ENCODE assay signal across 22 cellular contexts in genomic region chr13:99276706-99277105, GRCh38. TPM values are rescaled to one million over a fixed set of nuclear protein-coding genes. Genes with fewer than 3 reads are reported as not detected.
DNase-seq lines count a peak whose midpoint lies in the region; ATAC-seq and TF ChIP-seq lines count a peak whose summit lies in the region.
"Had no signal": no experiment of that assay in that cellular context is flagged by ENCODE, and none has a peak within 500 bp of the region (broad histone marks: within the 10 kb centered on the region; RNA-seq: fewer than 3 reads in every experiment).

No MANE protein-coding gene starts in this region.

- no peaks in the 10 kb centered on the region for H3K27me3 ChIP-seq in lower lobe of right lung (ENCODE audit: low read depth)
- no peaks in the 10 kb centered on the region for H3K27me3 ChIP-seq in gastroesophageal sphincter
- H3K27me3 ChIP-seq: ovary, sigmoid colon, testis had no signal

- DNase-seq in CD14-positive monocyte (ENCODE audit: low spot score) (no peak), lower lobe of right lung (no peak), omental fat pad (ENCODE audit: low spot score) (no peak), pons (ENCODE audit: low spot score) (no peak)
- DNase-seq: activated effector memory CD4-positive, alpha-beta T cell treated with anti-CD3 and anti-CD28 coated beads, Interleukin-2, amount 50 U/mL, for 16 hours; aorta; left colon; NCI-H1105 treated with DMSO at 0.1 percent for 48 hours; NCI-H748 treated with DMSO at 0.1 percent for 48 hours; ovary; sigmoid colon; T-helper 1 cell; testis had no signal

- TF ChIP-seq CTCF in CD14-positive monocyte (IDR thresholded peaks at IDR 0.05) = peak; percentile 27
- TF ChIP-seq CTCF in GM12872 (IDR thresholded peaks at IDR 0.05; ENCODE audit: insufficient read depth, low read depth, low read length) = peak; percentile 19; the same call in 1 of the 3 replicates
- TF ChIP-seq CTCF in lower lobe of right lung (IDR thresholded peaks at IDR 0.05) = peak; percentile 10
- TF ChIP-seq CTCF in omental fat pad (IDR thresholded peaks at IDR 0.05) = no peak
- no peak for TF ChIP-seq CTCF in gastroesophageal sphincter (IDR thresholded peaks at IDR 0.05)

- peaks cover 60 to 65% of the 10 kb centered on the region in 2 donors for H3K36me3 Mint-ChIP-seq in CD14-positive monocyte
- peaks cover 67% of the 10 kb centered on the region for H3K36me3 Mint-ChIP-seq in activated T-helper 17 cell treated with anti-CD3 and anti-CD28 coated beads, Interleukin-2, amount 50 U/mL, for 72 hours (ENCODE audit: low read depth)

- H3K4me1 ChIP-seq in lower lobe of right lung = peaks cover 22% of the 10 kb centered on the region
- peaks cover 2 to 24% (median 2%) of the 10 kb centered on the region in 3 donors for H3K4me1 ChIP-seq in gastroesophageal sphincter

- H3K9me3 ChIP-seq in lower lobe of right lung = peaks cover 6% of the 10 kb centered on the region
- H3K9me3 ChIP-seq in gastroesophageal sphincter = no peaks in the 10 kb centered on the region
- H3K9me3 ChIP-seq: ovary, testis had no signal

- H3K4me3 ChIP-seq in lower lobe of right lung (no peak overlapping the region), gastroesophageal sphincter (no peak overlapping the region)
- H3K4me3 ChIP-seq: ovary, sigmoid colon, testis had no signal

- intact Hi-C loops in CD14-positive monocyte (cut with micrococcal nuclease) (no loop called here), lower lobe of right lung (cut with DNase I) (no loop called here)

- H3K27ac ChIP-seq in lower lobe of right lung (no peak overlapping the region), gastroesophageal sphincter (no peak overlapping the region)
- H3K27ac ChIP-seq: KMS-11, ovary, testis had no signal

- no peak for TF ChIP-seq EP300 in gastroesophageal sphincter (IDR thresholded peaks at IDR 0.05)

- peaks cover 0 to 2% (median 0%) of the 10 kb centered on the region in 3 donors for H3K27me3 Mint-ChIP-seq in CD14-positive monocyte (ENCODE audit: low read depth in 3 of 3)
- H3K27me3 Mint-ChIP-seq in activated T-helper 17 cell treated with anti-CD3 and anti-CD28 coated beads, Interleukin-2, amount 50 U/mL, for 72 hours = no peaks in the 10 kb centered on the region

- H3K4me3 Mint-ChIP-seq in CD14-positive monocyte = no peak overlapping the region
- H3K4me3 Mint-ChIP-seq in activated T-helper 17 cell treated with anti-CD3 and anti-CD28 coated beads, Interleukin-2, amount 50 U/mL, for 72 hours = peak overlapping the region; percentile 45

- no peak for TF ChIP-seq POLR2A in gastroesophageal sphincter (IDR thresholded peaks at IDR 0.05)

- H3K9me3 Mint-ChIP-seq in CD14-positive monocyte = peaks cover 0 to 12% (median 6%) of the 10 kb centered on the region in 7 donors
- peaks cover 3% of the 10 kb centered on the region for H3K9me3 Mint-ChIP-seq in activated T-helper 17 cell treated with anti-CD3 and anti-CD28 coated beads, Interleukin-2, amount 50 U/mL, for 72 hours

- H3K27ac Mint-ChIP-seq in CD14-positive monocyte = peak overlapping the region; percentile 85 to 100 (median 91)
- no peak overlapping the region for H3K27ac Mint-ChIP-seq in activated T-helper 17 cell treated with anti-CD3 and anti-CD28 coated beads, Interleukin-2, amount 50 U/mL, for 72 hours

- WGBS in gastroesophageal sphincter (ENCODE audit: low coverage in 1 of 2), 2 donors = 66 to 86% methylated on average over 2 of the region's 2 CpGs

- H3K36me3 ChIP-seq in lower lobe of right lung = no peaks in the 10 kb centered on the region
- peaks cover 0 to 5% of the 10 kb centered on the region in 2 donors for H3K36me3 ChIP-seq in gastroesophageal sphincter
- H3K36me3 ChIP-seq: ovary, sigmoid colon had no signal

- no peak for ATAC-seq in activated T-helper 17 cell treated with anti-CD3 and anti-CD28 coated beads, Interleukin-2, amount 50 U/mL, for 72 hours (replicated peaks)
- ATAC-seq in lower lobe of right lung = no peak
- ATAC-seq in GM21423 (IDR thresholded peaks at IDR 0.05; ENCODE audit: unreplicated experiment) = no peak
- ATAC-seq in omental fat pad (ENCODE audit: low FRiP score) = no peak
- no peak for ATAC-seq in gastroesophageal sphincter
- ATAC-seq: left colon had no signal

- peaks cover 72% of the 10 kb centered on the region for H3K4me1 Mint-ChIP-seq in CD14-positive monocyte
- peaks cover 78% of the 10 kb centered on the region for H3K4me1 Mint-ChIP-seq in activated T-helper 17 cell treated with anti-CD3 and anti-CD28 coated beads, Interleukin-2, amount 50 U/mL, for 72 hours

RNA-seq across cellular contexts. Expression of gene GPR18, which starts 18.5 kb away (rescaled TPM):
- polyA plus RNA-seq in CD14-positive monocyte = 1 to 10 TPM; 1.7 to 2.2 TPM
- total RNA-seq in activated T-helper 17 cell treated with anti-CD3 and anti-CD28 coated beads, Interleukin-2, amount 50 U/mL, for 72 hours = 10 to 100 TPM in 1 of 2 donors, 1 to 10 TPM in 1; 8.7 to 10.1 TPM
- total RNA-seq in lower lobe of right lung (0.38 TPM), omental fat pad (under 1 TPM in 1 of 4 donors, not detected in 3; 0.36 TPM), gastroesophageal sphincter (not detected)
- total RNA-seq: chondrocyte, fibroblast of villous mesenchyme, H4, RPMI7951 had no signal

RNA-seq across cellular contexts. Expression of gene GPR183, which starts 30.5 kb away (rescaled TPM):
- 100 to 1,000 TPM; 190 to 288 TPM for polyA plus RNA-seq in CD14-positive monocyte
- total RNA-seq in activated T-helper 17 cell treated with anti-CD3 and anti-CD28 coated beads, Interleukin-2, amount 50 U/mL, for 72 hours = 10 to 100 TPM; 92.4 to 95.1 TPM
- total RNA-seq in lower lobe of right lung (9.0 TPM), omental fat pad (10 to 100 TPM; 17.2 to 73.5 (median 42.7) TPM), gastroesophageal sphincter (10 to 100 TPM; 11.5 to 23.8 (median 18.1) TPM)

Comparison
In these comparisons a context has a peak if more than half of its experiments do, and no peak if none do; other contexts are left out.
1. CTCF ChIP-seq: peak in CD14-positive monocyte (single experiment), GM12872 (single experiment) and lower lobe of right lung (single experiment); none in omental fat pad (0 of 3) and gastroesophageal sphincter (0 of 4).